In the genomic region with DNA sequence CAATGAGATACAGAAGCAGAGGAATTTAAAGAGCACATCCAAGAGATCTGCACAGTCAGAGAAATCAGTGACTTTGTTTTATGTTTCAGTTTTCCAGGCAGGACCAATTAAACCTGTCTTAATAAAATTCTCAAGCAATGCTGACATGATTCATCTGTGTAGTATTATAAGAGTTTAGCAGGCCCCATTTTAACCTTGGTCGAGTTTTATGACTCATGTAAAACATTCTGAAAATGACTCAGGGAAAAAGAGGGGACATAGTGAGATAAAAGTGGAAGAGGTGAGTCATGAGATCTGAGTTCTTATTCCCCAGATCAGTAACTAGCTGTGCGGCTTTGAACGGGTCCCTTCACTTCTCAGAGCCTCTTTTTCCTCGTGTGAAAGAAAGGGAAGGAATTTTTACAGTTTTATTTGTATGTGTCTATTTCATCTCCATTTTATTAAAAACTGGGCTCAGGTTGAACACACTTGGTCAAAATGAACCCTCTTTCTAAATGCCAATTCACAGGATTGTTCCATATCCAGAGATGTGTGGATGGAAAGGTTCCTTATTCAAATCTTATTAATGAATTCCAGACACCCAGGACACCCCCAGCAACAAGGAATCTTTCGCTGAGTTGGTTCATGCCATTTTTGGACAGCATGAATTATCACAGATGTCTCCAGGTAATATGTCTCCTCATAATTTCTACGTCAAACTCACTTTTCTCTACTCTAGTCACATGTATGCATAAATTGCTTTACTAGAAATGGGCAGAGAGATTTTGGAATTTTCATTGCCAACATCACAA, we compare ENCODE assay signal across 8 cellular contexts.
DNase-seq lines count a peak whose midpoint lies in the region; ATAC-seq and FAIRE-seq lines count a peak whose summit lies in the region.

No MANE protein-coding gene starts in this region.

- FAIRE-seq in RCC 7860 (lab: Jason Lieb, UNC): peak; percentile 99

- peak overlapping the region; percentile 55 for H3K27ac ChIP-seq in epithelial cell of prostate

- DNase-seq in activated T-cell treated with anti-CD3 and anti-CD28 coated beads for 24 hours (ENCODE audit: low read depth) (peak; percentile 19), RCC 7860 (ENCODE audit: low spot score) (peak; percentile 99), epithelial cell of prostate (ENCODE audit: low read depth, low spot score) (peak; percentile 84), putamen (ENCODE audit: low spot score) (peak; percentile 64), NCI-H2107 treated with DMSO at 0.1 percent for 48 hours (lab: John Stamatoyannopoulos, UW; ENCODE audit: unreplicated experiment) (no peak), NCI-H1092 (lab: John Stamatoyannopoulos, UW) (no peak)
- no peak for DNase-seq in activated T-cell treated with anti-CD3 and anti-CD28 coated beads, Interleukin-2, amount 50 U/mL, for 1 hour

- ATAC-seq in HG02852 (IDR thresholded peaks at IDR 0.05; ENCODE audit: unreplicated experiment): peak; percentile 97

Comparison
In these comparisons a context has a peak if more than half of its experiments do, and no peak if none do; other contexts are left out.
1. DNase-seq: peak in activated T-cell treated with anti-CD3 and anti-CD28 coated beads for 24 hours (single experiment), RCC 7860 (single experiment), epithelial cell of prostate (single experiment) and putamen (single experiment); none in activated T-cell treated with anti-CD3 and anti-CD28 coated beads, Interleukin-2, amount 50 U/mL, for 1 hour (single experiment), NCI-H2107 treated with DMSO at 0.1 percent for 48 hours (single experiment) and NCI-H1092 (single experiment).